ENCODE assay signal across 1 cellular context in genomic region chr18:23324056-23324811, GRCh38.
TF ChIP-seq lines count a peak whose summit lies in the region.

No MANE protein-coding gene starts in this region.

TF ChIP-seq in GM23338, 12 proteins besides CTCF, POLR2A, EP300 and RAD21 (continued from another document):
- no peak for TF ChIP-seq ZNF462 (CRISPR knock-in tag; IDR thresholded peaks at IDR 0.05)
- TF ChIP-seq EZH2phosphoT487 (IDR thresholded peaks at IDR 0.05; ENCODE audit: unreplicated experiment) = no peak
- no peak for TF ChIP-seq CREB1 (CRISPR knock-in tag; IDR thresholded peaks at IDR 0.05; ENCODE audit: low read depth)
- no peak for TF ChIP-seq ZNF331 (CRISPR knock-in tag; IDR thresholded peaks at IDR 0.05; ENCODE audit: low read depth)
- TF ChIP-seq REST (IDR thresholded peaks at IDR 0.05; ENCODE audit: unreplicated experiment) = no peak
- no peak for TF ChIP-seq EZH2 (IDR thresholded peaks at IDR 0.05; ENCODE audit: low read depth, unreplicated experiment)
- no peak for TF ChIP-seq ETS1 (IDR thresholded peaks at IDR 0.05)
TF ChIP-seq in GM23338: peak in this region for 0.
